8 cellular contexts compared by ENCODE assay signal in genomic region chr9:132412089-132412488, GRCh38. TPM values are rescaled to one million over a fixed set of nuclear protein-coding genes. Genes with fewer than 3 reads are reported as not detected.
DNase-seq lines count a peak whose midpoint lies in the region; ATAC-seq, FAIRE-seq and TF ChIP-seq lines count a peak whose summit lies in the region.

No MANE protein-coding gene starts in this region.

- no peak overlapping the region for H3K9ac ChIP-seq in H1 (replicated peaks in 1 of 4; ENCODE audit: extremely low read depth in 1 of 4, low read depth in 3 of 4, low read length in 3 of 4)

- POLR2A ChIA-PET in GM10248 (lab: Yijun Ruan, JAX) (no interaction called here), H1 (lab: Charles Lee; ENCODE audit: partially characterized antibody) (interaction anchor here (1.0 kb wide), 1 partner anchor 47 kb away, joined by 3 read pairs; no protein-coding TSS in a partner anchor)

- H3K27ac ChIP-seq in H1 (ENCODE audit: low read depth, low read length): no peak overlapping the region

- H2BK120ac ChIP-seq in H1 (replicated peaks; ENCODE audit: low read depth, low read length): no peak overlapping the region

- H4K5ac ChIP-seq in H1 (ENCODE audit: insufficient read length, low read depth, low read length): no peak overlapping the region

- H3K9me3 ChIP-seq in H1 (ENCODE audit: insufficient read depth in 2 of 2, low read depth in 1 of 2, low read length in 1 of 2): no peaks in the 10 kb centered on the region; a peak in 1 of 4 replicates

- H3K18ac ChIP-seq in H1 (ENCODE audit: extremely low read depth, low read length): no peak overlapping the region; the same call in 1 of the 2 replicates

- no peak overlapping the region for H3K23ac ChIP-seq in H1 (ENCODE audit: insufficient read length)

- H2AFZ ChIP-seq in H1 (ENCODE audit: low read length): no peak overlapping the region

- no peak overlapping the region for H2BK15ac ChIP-seq in H1 (ENCODE audit: low read length)

- TF ChIP-seq EP300 in H1 (IDR thresholded peaks at IDR 0.05; ENCODE audit: borderline replicate concordance in 1 of 2, low read depth in 2 of 2, low read length in 2 of 2): no peak

- TF ChIP-seq CTCF in AG09309 (IDR thresholded peaks at IDR 0.05; ENCODE audit: control insufficient read depth, insufficient read depth, low read depth, low read length, missing control alignments) (peak; percentile 65), GM10248 (IDR thresholded peaks at IDR 0.05; ENCODE audit: control extremely low read depth, extremely low read depth, low read depth, missing control alignments) (peak; percentile 40), H1 (IDR thresholded peaks at IDR 0.05; ENCODE audit: control extremely low read depth in 1 of 3, insufficient read depth in 1 of 3, low read depth in 1 of 3, low read length in 3 of 3) (peak; percentile 66 to 83 (median 81))

- no peak overlapping the region for H3K56ac ChIP-seq in H1 (replicated peaks; ENCODE audit: insufficient read length, low read depth, low read length)

- no peak overlapping the region for H2BK12ac ChIP-seq in H1 (ENCODE audit: low read depth, low read length)

- H3K79me2 ChIP-seq in H1 (ENCODE audit: control insufficient read depth in 1 of 2, insufficient read depth in 2 of 2, low read length in 2 of 2): no peaks in the 10 kb centered on the region

- 25% methylated on average over 8 of the region's 8 CpGs; no CpG with 5 or more reads in 1 of the 2 experiments for WGBS in H1 (ENCODE audit: extremely low coverage in 1 of 2, insufficient coverage in 1 of 2, insufficient read length in 1 of 2, insufficient replicate concordance in 2 of 2, low coverage in 1 of 2, low lambda C conversion rate in 2 of 2, missing lambda C conversion rate in 1 of 2), 2 experiments

- H2BK5ac ChIP-seq in H1 (ENCODE audit: low read depth, low read length): no peak overlapping the region

- no peak overlapping the region; a peak in 2 of 4 replicates for H3K4me2 ChIP-seq in H1 (ENCODE audit: insufficient read depth in 1 of 2, low read depth in 2 of 2, low read length in 2 of 2)

- no peak overlapping the region for H2BK20ac ChIP-seq in H1 (ENCODE audit: low read length)

- no peaks in the 10 kb centered on the region for H3K79me1 ChIP-seq in H1 (ENCODE audit: low read depth, low read length)

- TF ChIP-seq POLR2A in H1 (IDR thresholded peaks at IDR 0.05; ENCODE audit: control extremely low read depth in 1 of 2, low read depth in 2 of 2, low read length in 2 of 2): no peak

- no peak for ATAC-seq in esophagus mucosa
- no peak for ATAC-seq in HG03135 (IDR thresholded peaks at IDR 0.05; ENCODE audit: unreplicated experiment)

- peak; percentile 83 to 87 for TF ChIP-seq RAD21 in H1 (IDR thresholded peaks at IDR 0.05 in 1 of 2, conservative IDR thresholded peaks at IDR 0.05 in 1 of 2; ENCODE audit: low read depth in 2 of 2, low read length in 2 of 2)

- peaks cover 6 to 15% (median 6%) of the 10 kb centered on the region in 4 experiments; a peak in 6 of 7 replicates for H3K4me1 ChIP-seq in H1 (replicated peaks in 1 of 4; ENCODE audit: control insufficient read depth in 3 of 4, insufficient read depth in 4 of 4, low read length in 3 of 4)

- no peak overlapping the region for H4K8ac ChIP-seq in H1 (ENCODE audit: extremely low read depth, insufficient read depth, low read length)

- no peaks in the 10 kb centered on the region for H3K36me3 ChIP-seq in H1 (ENCODE audit: control insufficient read depth in 2 of 4, insufficient read depth in 4 of 4, low read length in 3 of 4)

- H4K20me1 ChIP-seq in H1 (replicated peaks in 1 of 2; ENCODE audit: control insufficient read depth in 1 of 2, insufficient read depth in 2 of 2, low read length in 2 of 2): peaks cover 0 to 3% of the 10 kb centered on the region in 2 experiments

- CTCF ChIA-PET in GM10248 (lab: Yijun Ruan, JAX): interaction anchor here (1.0 to 1.9 kb wide), 8 partner anchors 9 to 563 kb away, joined by 3 to 17 read pairs (median 4); no protein-coding TSS in a partner anchor
- CTCF ChIA-PET in H1 (lab: Charles Lee; ENCODE audit: partially characterized antibody): interaction anchor here (0.6 to 4.6 kb wide), 32 partner anchors 10 to 404 kb away, joined by 3 to 71 read pairs (median 4); no protein-coding TSS in a partner anchor

- H3K23me2 ChIP-seq in H1 (ENCODE audit: low read depth, low read length): peaks cover 8% of the 10 kb centered on the region; the same call in 1 of the 2 replicates

- H4K91ac ChIP-seq in H1 (replicated peaks; ENCODE audit: insufficient read length, low read length): no peak overlapping the region

- peaks cover 1 to 20% (median 13%) of the 10 kb centered on the region in 4 experiments; a peak in 6 of 7 replicates for H3K27me3 ChIP-seq in H1 (replicated peaks in 1 of 4; ENCODE audit: control insufficient read depth in 3 of 4, extremely low read depth in 1 of 4, insufficient read depth in 3 of 4, low read length in 3 of 4)

- H3K14ac ChIP-seq in H1 (ENCODE audit: insufficient read length): no peak overlapping the region

- no peak overlapping the region for H3K4me3 ChIP-seq in AG09309 (ENCODE audit: control insufficient read depth, low read depth, low read length)
- H3K4me3 ChIP-seq in H1 (ENCODE audit: extremely low read depth in 1 of 4, insufficient read depth in 2 of 4, low read depth in 3 of 4, low read length in 4 of 4): no peak overlapping the region

- FAIRE-seq in H1 (lab: Jason Lieb, UNC): no peak
- FAIRE-seq in GM19239 (lab: Jason Lieb, UNC): no peak

- DNase-seq in AG09309 (ENCODE audit: low read depth) (no peak), GM10248 (ENCODE audit: extremely low spot score) (peak; percentile 32), RKO (ENCODE audit: low spot score) (peak; percentile 36), H1 (ENCODE audit: low read depth in 1 of 2, low spot score in 2 of 2) (peak in 1 of 2 experiments; percentile 69), GM19239 (ENCODE audit: insufficient read length, low spot score) (no peak)
- DNase-seq in stimulated activated CD4-positive, alpha-beta T cell treated with anti-CD3 and anti-CD28 coated beads, Interleukin-2, amount 100 ng/mL, for 24 hours: peak; percentile 22 to 25

- no peak overlapping the region for H2AK5ac ChIP-seq in H1 (ENCODE audit: low read depth, low read length)

- no peak overlapping the region for H3K4ac ChIP-seq in H1 (replicated peaks; ENCODE audit: insufficient read length, low read depth, low read length)

TF ChIP-seq in H1, 55 proteins besides CTCF, POLR2A, EP300 and RAD21 (continues in another document):
- TF ChIP-seq SUZ12 (IDR thresholded peaks at IDR 0.05; ENCODE audit: low read length): no peak
- no peak for TF ChIP-seq JUN (IDR thresholded peaks at IDR 0.05; ENCODE audit: low read depth, low read length)
- TF ChIP-seq NANOG (IDR thresholded peaks at IDR 0.05; ENCODE audit: insufficient read depth, low read depth, low read length, poor library complexity, severe bottlenecking): no peak
- TF ChIP-seq BACH1 (IDR thresholded peaks at IDR 0.05; ENCODE audit: low read length): peak; percentile 56; the same call in 1 of the 2 replicates
- TF ChIP-seq FOSL1 (IDR thresholded peaks at IDR 0.05; ENCODE audit: insufficient read depth, low read depth, low read length): no peak
- TF ChIP-seq RNF2 (IDR thresholded peaks at IDR 0.05; ENCODE audit: borderline replicate concordance, low read depth, low read length, missing control alignments, poor library complexity, severe bottlenecking): no peak
- TF ChIP-seq CHD2 (IDR thresholded peaks at IDR 0.05; ENCODE audit: low read length): no peak
- TF ChIP-seq E2F6 (IDR thresholded peaks at IDR 0.05): no peak
- TF ChIP-seq PHF8 (conservative IDR thresholded peaks at IDR 0.05; ENCODE audit: low read depth, low read length): no peak
- TF ChIP-seq HDAC2 (IDR thresholded peaks at IDR 0.05; ENCODE audit: borderline replicate concordance in 1 of 2, low read depth in 2 of 2, low read length in 2 of 2): 0 out of 4 replicates have a peak, but pooled peaks of 1 of the 2 experiments have one; percentile 28

RNA-seq across cellular contexts. Expression of gene CFAP77, which starts 2.1 kb away (rescaled TPM):
- total RNA-seq in H1 (2021; fragmentation: NEBNext Ultra II Directional; extraction: Animal tissue kit (Norgen Biotek cat#: 25700)): 0.52 and 0.63 TPM in 2 replicates
- polyA plus RNA-seq in H1 (2011; rRNA removed): 0.97 and 1.2 TPM in 2 replicates
- 0.45 TPM for polyA plus RNA-seq in H1 (2011; cell fraction: cytosol; rRNA removed)
- 0.60 TPM for polyA plus RNA-seq in H1 (2011; cell fraction: nucleus; rRNA removed)
- polyA plus RNA-seq in H1 (2012, experiment 1 of 2): 1.1 to 1.2 TPM (median 1.1 TPM) in 4 replicates
- 0.72 TPM for polyA plus RNA-seq in H1 (2012, experiment 2 of 2)
- polyA plus RNA-seq in H1 (2013, experiment 1 of 2): 0.55 TPM
- 0.55 TPM for polyA plus RNA-seq in H1 (2013, experiment 2 of 2)
- polyA minus RNA-seq in H1 (2011; rRNA and poly(A)+ RNA removed): 0.13 TPM in 1 of 2 replicates, not detected in the other
- polyA minus RNA-seq in H1 (2011; cell fraction: cytosol; rRNA and poly(A)+ RNA removed): not detected
- polyA minus RNA-seq in H1 (2011; cell fraction: nucleus; rRNA and poly(A)+ RNA removed): 0.40 TPM
- total RNA-seq in esophagus mucosa: not detected

RNA-seq across cellular contexts. Expression of gene TTF1, which starts 5.4 kb away (rescaled TPM):
- total RNA-seq in H1 (2021; fragmentation: NEBNext Ultra II Directional; extraction: Animal tissue kit (Norgen Biotek cat#: 25700)): 22.2 and 22.6 TPM in 2 replicates
- 6.5 and 7.8 TPM in 2 replicates for polyA plus RNA-seq in H1 (2011; rRNA removed)
- polyA plus RNA-seq in H1 (2011; cell fraction: cytosol; rRNA removed): 14.2 TPM
- polyA plus RNA-seq in H1 (2011; cell fraction: nucleus; rRNA removed): 6.2 TPM
- 15.5 to 23.3 TPM (median 18.7 TPM) in 4 replicates for polyA plus RNA-seq in H1 (2012, experiment 1 of 2)
- polyA plus RNA-seq in H1 (2012, experiment 2 of 2): 1.8 TPM
- polyA plus RNA-seq in H1 (2013, experiment 1 of 2): 24.2 TPM
- 24.7 TPM for polyA plus RNA-seq in H1 (2013, experiment 2 of 2)
- 4.0 and 5.0 TPM in 2 replicates for polyA minus RNA-seq in H1 (2011; rRNA and poly(A)+ RNA removed)
- polyA minus RNA-seq in H1 (2011; cell fraction: cytosol; rRNA and poly(A)+ RNA removed): 5.4 TPM
- polyA minus RNA-seq in H1 (2011; cell fraction: nucleus; rRNA and poly(A)+ RNA removed): 7.7 TPM
- total RNA-seq in esophagus mucosa: 6.9 TPM

RNA-seq across cellular contexts. Expression of gene SETX, which starts 57.3 kb away (rescaled TPM):
- 33.2 and 37.9 TPM in 2 replicates for total RNA-seq in H1 (2021; fragmentation: NEBNext Ultra II Directional; extraction: Animal tissue kit (Norgen Biotek cat#: 25700))
- polyA plus RNA-seq in H1 (2011; rRNA removed): 9.5 and 15.1 TPM in 2 replicates
- polyA plus RNA-seq in H1 (2011; cell fraction: cytosol; rRNA removed): 14.2 TPM
- polyA plus RNA-seq in H1 (2011; cell fraction: nucleus; rRNA removed): 13.9 TPM
- 16.1 to 28.3 TPM (median 20.3 TPM) in 4 replicates for polyA plus RNA-seq in H1 (2012, experiment 1 of 2)
- 1.2 TPM for polyA plus RNA-seq in H1 (2012, experiment 2 of 2)
- polyA plus RNA-seq in H1 (2013, experiment 1 of 2): 14.8 TPM
- 14.4 TPM for polyA plus RNA-seq in H1 (2013, experiment 2 of 2)
- 48.8 and 70.3 TPM in 2 replicates for polyA minus RNA-seq in H1 (2011; rRNA and poly(A)+ RNA removed)
- 20.9 TPM for polyA minus RNA-seq in H1 (2011; cell fraction: cytosol; rRNA and poly(A)+ RNA removed)
- 47.8 TPM for polyA minus RNA-seq in H1 (2011; cell fraction: nucleus; rRNA and poly(A)+ RNA removed)
- total RNA-seq in esophagus mucosa: 19.1 TPM

Comparison
In these comparisons a context has a peak if more than half of its experiments do, and no peak if none do; other contexts are left out.
1. DNase-seq: peak in GM10248 (single experiment), RKO (single experiment) and stimulated activated CD4-positive, alpha-beta T cell treated with anti-CD3 and anti-CD28 coated beads, Interleukin-2, amount 100 ng/mL, for 24 hours (2 of 2); none in AG09309 (single experiment) and GM19239 (single experiment).
2. Peak in every context shown above with its lines, with median percentiles within 50 percentile points of each other: CTCF ChIP-seq.